ENCODE assay signal across 15 cellular contexts in the genomic region with DNA sequence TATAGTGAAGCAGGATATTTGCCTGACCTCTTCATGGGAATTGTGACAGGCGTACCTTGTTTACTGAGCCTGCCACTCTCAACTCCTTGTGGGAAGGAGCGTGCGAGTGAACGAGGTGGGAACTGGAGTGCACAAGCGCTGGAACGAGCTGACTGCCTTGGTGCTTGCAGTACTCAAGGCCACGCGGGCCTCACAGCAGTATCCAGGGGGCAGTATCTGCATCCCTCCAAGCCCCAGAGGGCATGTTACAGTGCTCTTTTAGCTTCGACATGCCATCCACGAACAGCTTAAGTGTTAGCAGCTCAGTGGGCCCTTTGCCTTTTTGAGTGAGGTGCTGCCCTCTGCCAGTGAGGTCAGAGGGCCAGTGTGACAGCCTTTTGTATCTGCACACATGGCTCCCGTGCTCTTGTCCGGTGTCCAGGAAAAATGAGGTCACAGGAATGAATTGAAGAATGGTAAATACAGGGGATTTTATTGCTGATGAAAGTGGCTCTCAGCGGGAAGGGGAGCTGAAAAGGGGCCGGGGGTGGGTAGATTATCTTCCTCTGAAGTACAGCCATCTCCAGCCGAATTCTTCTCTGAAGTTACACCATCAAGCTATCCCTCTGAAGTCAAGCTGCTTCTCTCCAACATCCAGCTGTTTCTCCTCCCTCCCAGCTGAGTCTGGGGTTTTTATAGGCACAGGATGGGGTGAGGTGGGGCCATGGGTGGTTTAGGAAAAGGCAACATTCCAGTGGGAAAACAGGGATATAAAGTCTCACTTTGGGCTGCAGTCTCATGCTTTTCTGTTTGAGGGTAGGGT.
DNase-seq lines count a peak whose midpoint lies in the region; ATAC-seq and TF ChIP-seq lines count a peak whose summit lies in the region.
"Had no signal": no experiment of that assay in that cellular context is flagged by ENCODE, and none has a peak within 500 bp of the region (broad histone marks: within the 10 kb centered on the region; RNA-seq: fewer than 3 reads in every experiment).

No MANE protein-coding gene starts in this region.

- TF ChIP-seq EP300 in stomach (IDR thresholded peaks at IDR 0.05) = no peak

- in situ Hi-C loops in KBM-7 (cut with MboI; ENCODE audit: low pct_unique_long_range_greater_than_20kb, low sequenced_read_pairs) = no loop called here

- no peaks in the 10 kb centered on the region for H3K27me3 ChIP-seq in stomach
- H3K27me3 ChIP-seq: ascending aorta had no signal

- no peak overlapping the region for H3K27ac ChIP-seq in stomach
- H3K27ac ChIP-seq: ascending aorta, PC-9 had no signal

- H3K9me3 ChIP-seq in stomach = no peaks in the 10 kb centered on the region
- H3K9me3 ChIP-seq: ascending aorta had no signal

- TF ChIP-seq CTCF in activated CD8-positive, alpha-beta T cell treated with anti-CD3 and anti-CD28 coated beads for 36 hours (IDR thresholded peaks at IDR 0.05) = no peak
- peak; percentile 40 for TF ChIP-seq CTCF in chondrocyte (IDR thresholded peaks at IDR 0.05)
- no peak for TF ChIP-seq CTCF in stomach (IDR thresholded peaks at IDR 0.05)

- H3K4me1 Mint-ChIP-seq in activated CD8-positive, alpha-beta T cell treated with anti-CD3 and anti-CD28 coated beads for 36 hours (ENCODE audit: low read depth) = peaks cover 55% of the 10 kb centered on the region
- peaks cover 12% of the 10 kb centered on the region for H3K4me1 Mint-ChIP-seq in activated CD8-positive, alpha-beta T cell treated with anti-CD3 and anti-CD28 coated beads, Interleukin-2, amount 10 ng/mL, durations not matched to agents 7 days and 5 days (ENCODE audit: low read depth)
- H3K4me1 Mint-ChIP-seq in chondrocyte (ENCODE audit: low read depth) = peaks cover 29% of the 10 kb centered on the region

- no peak for ATAC-seq in activated CD8-positive, alpha-beta T cell treated with anti-CD3 and anti-CD28 coated beads for 36 hours
- no peak for ATAC-seq in activated CD8-positive, alpha-beta T cell treated with anti-CD3 and anti-CD28 coated beads, Interleukin-2, amount 10 ng/mL, durations not matched to agents 7 days and 5 days
- ATAC-seq in GM19397 (IDR thresholded peaks at IDR 0.05; ENCODE audit: unreplicated experiment) = no peak
- ATAC-seq: GM12878 had no signal

- POLR2A ChIA-PET in activated CD8-positive, alpha-beta T cell treated with anti-CD3 and anti-CD28 coated beads for 36 hours (lab: Charles Lee) = interaction anchor here (1.4 kb wide), 1 partner anchor 52 kb away, joined by 3 read pairs; no protein-coding TSS in a partner anchor
- POLR2A ChIA-PET in activated CD8-positive, alpha-beta T cell treated with anti-CD3 and anti-CD28 coated beads, Interleukin-2, amount 10 ng/mL, durations not matched to agents 7 days and 5 days (lab: Charles Lee) = no interaction called here

- peak overlapping the region; percentile 10 for H3K27ac Mint-ChIP-seq in activated CD8-positive, alpha-beta T cell treated with anti-CD3 and anti-CD28 coated beads for 36 hours
- H3K27ac Mint-ChIP-seq in activated CD8-positive, alpha-beta T cell treated with anti-CD3 and anti-CD28 coated beads, Interleukin-2, amount 10 ng/mL, durations not matched to agents 7 days and 5 days = no peak overlapping the region
- H3K27ac Mint-ChIP-seq in chondrocyte (ENCODE audit: unreplicated experiment) = peak overlapping the region; percentile 51
- H3K27ac Mint-ChIP-seq: HFFc6 had no signal

- no peak overlapping the region for H3K4me3 Mint-ChIP-seq in activated CD8-positive, alpha-beta T cell treated with anti-CD3 and anti-CD28 coated beads for 36 hours
- H3K4me3 Mint-ChIP-seq in activated CD8-positive, alpha-beta T cell treated with anti-CD3 and anti-CD28 coated beads, Interleukin-2, amount 10 ng/mL, durations not matched to agents 7 days and 5 days = no peak overlapping the region
- no peak overlapping the region for H3K4me3 Mint-ChIP-seq in chondrocyte (ENCODE audit: unreplicated experiment)
- H3K4me3 Mint-ChIP-seq: HFFc6 had no signal

- no peaks in the 10 kb centered on the region for H3K27me3 Mint-ChIP-seq in activated CD8-positive, alpha-beta T cell treated with anti-CD3 and anti-CD28 coated beads for 36 hours
- H3K27me3 Mint-ChIP-seq in activated CD8-positive, alpha-beta T cell treated with anti-CD3 and anti-CD28 coated beads, Interleukin-2, amount 10 ng/mL, durations not matched to agents 7 days and 5 days (ENCODE audit: low read depth) = no peaks in the 10 kb centered on the region
- no peaks in the 10 kb centered on the region for H3K27me3 Mint-ChIP-seq in chondrocyte (ENCODE audit: low read depth)

- CTCF ChIA-PET in activated CD8-positive, alpha-beta T cell treated with anti-CD3 and anti-CD28 coated beads for 36 hours (lab: Charles Lee) = interaction anchor here (0.7 to 1.3 kb wide), 5 partner anchors 62 to 219 kb away, joined by 3 to 4 read pairs (median 3); no protein-coding TSS in a partner anchor
- CTCF ChIA-PET in activated CD8-positive, alpha-beta T cell treated with anti-CD3 and anti-CD28 coated beads, Interleukin-2, amount 10 ng/mL, durations not matched to agents 7 days and 5 days (lab: Charles Lee) = interaction anchor here (0.6 to 1.3 kb wide), 3 partner anchors 16 to 102 kb away, joined by 3 to 4 read pairs (median 3); no protein-coding TSS in a partner anchor

- H3K4me3 ChIP-seq in stomach = no peak overlapping the region
- H3K4me3 ChIP-seq: ascending aorta, GM12878, PC-9 had no signal

- H3K9me3 Mint-ChIP-seq in activated CD8-positive, alpha-beta T cell treated with anti-CD3 and anti-CD28 coated beads for 36 hours = no peaks in the 10 kb centered on the region
- peaks cover 5% of the 10 kb centered on the region for H3K9me3 Mint-ChIP-seq in activated CD8-positive, alpha-beta T cell treated with anti-CD3 and anti-CD28 coated beads, Interleukin-2, amount 10 ng/mL, durations not matched to agents 7 days and 5 days (ENCODE audit: insufficient read depth)
- H3K9me3 Mint-ChIP-seq in chondrocyte (ENCODE audit: low read depth) = peaks cover 2% of the 10 kb centered on the region
- H3K9me3 Mint-ChIP-seq: HFFc6 had no signal

- peaks cover 0 to 3% (median 0%) of the 10 kb centered on the region in 4 donors for H3K4me1 ChIP-seq in stomach
- H3K4me1 ChIP-seq: ascending aorta had no signal

- intact Hi-C loops in activated CD8-positive, alpha-beta T cell treated with anti-CD3 and anti-CD28 coated beads for 36 hours (cut with micrococcal nuclease) = no loop called here
- intact Hi-C loops in stomach (cut with DNase I; ENCODE audit: low total_unique reads) = no loop called here

- 92 to 97% (median 93%) methylated on average over 14 to 15 of the region's 15 CpGs for WGBS in stomach, 5 donors

- no peak for TF ChIP-seq POLR2A in stomach (IDR thresholded peaks at IDR 0.05)

- peaks cover 24% of the 10 kb centered on the region for H3K36me3 Mint-ChIP-seq in activated CD8-positive, alpha-beta T cell treated with anti-CD3 and anti-CD28 coated beads for 36 hours (ENCODE audit: low read depth)
- H3K36me3 Mint-ChIP-seq in activated CD8-positive, alpha-beta T cell treated with anti-CD3 and anti-CD28 coated beads, Interleukin-2, amount 10 ng/mL, durations not matched to agents 7 days and 5 days (ENCODE audit: low read depth) = peaks cover 20% of the 10 kb centered on the region
- H3K36me3 Mint-ChIP-seq in chondrocyte (ENCODE audit: low read depth) = no peaks in the 10 kb centered on the region

- DNase-seq in activated CD8-positive, alpha-beta T cell treated with anti-CD3 and anti-CD28 coated beads for 36 hours = no peak
- DNase-seq in activated CD8-positive, alpha-beta T cell treated with anti-CD3 and anti-CD28 coated beads, Interleukin-2, amount 10 ng/mL, durations not matched to agents 7 days and 5 days = no peak
- DNase-seq in chondrocyte (ENCODE audit: low spot score) (no peak), islet precursor cell (peak; percentile 79), stomach (peak; percentile 29), NCI-H2227 (lab: John Stamatoyannopoulos, UW; ENCODE audit: unreplicated experiment) (no peak), KBM-7 (no peak)
- DNase-seq: activated T-cell treated with anti-CD3 and anti-CD28 coated beads for 4 hours, HFFc6, hippocampal formation, NCI-H2107, PC-9 had no signal

- H3K36me3 ChIP-seq in stomach = peaks cover 9 to 14% (median 12%) of the 10 kb centered on the region in 4 donors

Comparison
In these comparisons a context has a peak if more than half of its experiments do, and no peak if none do; other contexts are left out.
1. DNase-seq: peak in islet precursor cell (single experiment) and stomach (single experiment); none in activated CD8-positive, alpha-beta T cell treated with anti-CD3 and anti-CD28 coated beads for 36 hours (single experiment), activated CD8-positive, alpha-beta T cell treated with anti-CD3 and anti-CD28 coated beads, Interleukin-2, amount 10 ng/mL, durations not matched to agents 7 days and 5 days (single experiment), chondrocyte (single experiment), NCI-H2227 (single experiment) and KBM-7 (single experiment).